ENCODE assay signal across 8 cellular contexts in the genomic region with DNA sequence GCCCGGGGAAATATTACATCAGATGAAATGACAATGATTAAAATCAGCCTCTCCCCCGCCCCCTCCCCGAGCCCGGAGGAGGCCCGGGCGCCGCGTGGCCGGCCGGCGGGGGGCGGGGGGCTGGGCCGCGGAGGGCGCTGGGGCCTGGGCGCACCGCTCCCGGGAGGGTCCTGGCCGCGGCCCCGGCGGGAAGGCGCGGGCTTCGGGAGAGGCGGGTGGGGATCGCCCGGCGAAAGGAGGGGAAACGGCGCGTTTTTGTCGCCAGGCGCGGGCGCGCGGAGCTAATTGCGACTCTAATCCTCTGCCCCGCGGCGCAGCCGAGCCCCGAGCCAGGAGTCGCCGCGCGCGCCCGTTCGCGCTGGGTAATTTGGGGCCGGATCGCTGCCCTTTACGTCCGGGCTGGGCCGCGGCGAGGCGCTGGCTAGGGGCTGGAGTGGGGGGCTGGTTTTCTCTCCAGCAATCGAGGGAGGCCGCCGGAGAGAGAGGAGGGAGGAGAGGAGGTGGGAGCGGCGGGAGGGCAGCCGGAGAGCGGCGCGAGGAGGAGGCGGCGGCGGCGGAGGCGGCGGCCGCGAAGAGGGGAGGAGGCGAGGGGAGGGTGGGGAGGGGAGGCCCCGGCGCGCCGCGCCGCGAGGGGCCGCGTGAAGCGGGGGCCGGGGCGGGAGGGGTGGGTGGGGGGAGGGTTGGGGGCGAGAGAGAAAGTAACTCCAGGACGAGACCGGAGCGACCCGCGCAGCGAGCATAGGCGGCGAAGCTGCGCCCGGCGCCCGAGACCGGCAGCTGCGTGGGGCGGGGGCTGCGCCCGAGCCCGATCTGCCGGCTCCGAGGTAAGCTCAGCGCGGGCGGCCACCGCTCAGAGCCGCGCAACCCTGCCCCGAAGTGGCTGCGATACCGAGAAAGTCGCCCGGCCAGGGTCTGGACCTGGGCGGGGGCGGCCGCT. TPM values are rescaled to one million over a fixed set of nuclear protein-coding genes. Genes with fewer than 3 reads are reported as not detected.
A peak's percentile ranks its signal among the peaks of the same experiment; 100 is the strongest.
DNase-seq lines count a peak whose midpoint lies in the region; ATAC-seq and TF ChIP-seq lines count a peak whose summit lies in the region.

Gene KCTD15 (plus strand): TSS at position 707 of the 937 bp plus-strand sequence. CDS start 3,585 bp downstream, outside the sequence.

- H3K27me3 ChIP-seq in MM.1S (replicated peaks; ENCODE audit: insufficient read depth, low read length) (peaks cover 81% of the 10 kb centered on the region), vagina (no peaks in the 10 kb centered on the region)

- no peaks in the 10 kb centered on the region for H3K79me2 ChIP-seq in MM.1S (ENCODE audit: low read length)

- H3K27me3 Mint-ChIP-seq in activated T-helper 1 cell treated with anti-CD3 and anti-CD28 coated beads, Interleukin-12 subunit alpha, Interleukin-12 subunit beta, Interleukin-2, Interleukin-4 antibody, amounts not matched to agents 30 ng/mL and 10 ng/mL and 1 ng/mL, durations not matched to agents 14 hours and 24 hours and 36 hours (ENCODE audit: insufficient read depth): peaks cover 28% of the 10 kb centered on the region
- H3K27me3 Mint-ChIP-seq in natural killer cell treated with Interleukin-12 subunit alpha and Interleukin-12 subunit beta and Interleukin-15 and Interleukin-18, amount 100 ng/mL, for 72 hours: peaks cover 8 to 17% of the 10 kb centered on the region in 2 donors

- no peaks in the 10 kb centered on the region for H3K9me3 Mint-ChIP-seq in activated T-helper 1 cell treated with anti-CD3 and anti-CD28 coated beads, Interleukin-12 subunit alpha, Interleukin-12 subunit beta, Interleukin-2, Interleukin-4 antibody, amounts not matched to agents 30 ng/mL and 10 ng/mL and 1 ng/mL, durations not matched to agents 14 hours and 24 hours and 36 hours
- no peaks in the 10 kb centered on the region for H3K9me3 Mint-ChIP-seq in natural killer cell treated with Interleukin-12 subunit alpha and Interleukin-12 subunit beta and Interleukin-15 and Interleukin-18, amount 100 ng/mL, for 72 hours

- no peaks in the 10 kb centered on the region for H4K20me1 ChIP-seq in MM.1S (ENCODE audit: insufficient read depth, low read length)

- no peak within 1 kb of the TSS for H2AFZ ChIP-seq in MM.1S (ENCODE audit: low read length)

- H3K4me3 ChIP-seq in MM.1S (ENCODE audit: low read length) (peak within 1 kb of the TSS; percentile 31; the same call in 1 of the 2 replicates), fibroblast of pulmonary artery (replicated peaks; ENCODE audit: low read depth, low read length) (peak within 1 kb of the TSS; percentile 76), vagina (peak within 1 kb of the TSS; percentile 68 to 88)

- no peak within 1 kb of the TSS for H3K9ac ChIP-seq in MM.1S (ENCODE audit: low read length)

- H3K4me1 ChIP-seq in MM.1S (ENCODE audit: low read length) (no peaks in the 10 kb centered on the region), vagina (peaks cover 25% of the 10 kb centered on the region)

- no peaks in the 10 kb centered on the region for H3K4me1 Mint-ChIP-seq in activated T-helper 1 cell treated with anti-CD3 and anti-CD28 coated beads, Interleukin-12 subunit alpha, Interleukin-12 subunit beta, Interleukin-2, Interleukin-4 antibody, amounts not matched to agents 30 ng/mL and 10 ng/mL and 1 ng/mL, durations not matched to agents 14 hours and 24 hours and 36 hours (ENCODE audit: low read depth)
- H3K4me1 Mint-ChIP-seq in natural killer cell treated with Interleukin-12 subunit alpha and Interleukin-12 subunit beta and Interleukin-15 and Interleukin-18, amount 100 ng/mL, for 72 hours (ENCODE audit: low read depth in 2 of 2): no peaks in the 10 kb centered on the region

- TF ChIP-seq POLR2A in vagina (IDR thresholded peaks at IDR 0.05): no peak

- ATAC-seq in natural killer cell treated with Interleukin-12 subunit alpha and Interleukin-12 subunit beta and Interleukin-15 and Interleukin-18, amount 100 ng/mL, for 72 hours: peak in 1 of 2 donors; percentile 8
- no peak for ATAC-seq in HG03025 (IDR thresholded peaks at IDR 0.05; ENCODE audit: low FRiP score, unreplicated experiment)

- peak within 1 kb of the TSS; percentile 65; the same call in 1 of the 2 replicates for H3K4me2 ChIP-seq in MM.1S (ENCODE audit: low read depth, low read length)

- no peaks in the 10 kb centered on the region for H3K9me2 ChIP-seq in MM.1S (replicated peaks; ENCODE audit: insufficient read depth, low read length)

- intact Hi-C loops in activated T-helper 1 cell treated with anti-CD3 and anti-CD28 coated beads, Interleukin-12 subunit alpha, Interleukin-12 subunit beta, Interleukin-2, Interleukin-4 antibody, amounts not matched to agents 30 ng/mL and 10 ng/mL and 1 ng/mL, durations not matched to agents 14 hours and 24 hours and 36 hours (cut with micrococcal nuclease): loop anchor here (1.0 to 2.0 kb wide), 2 partner anchors 18 to 338 kb away; no protein-coding TSS in a partner anchor
- intact Hi-C loops in vagina (cut with DNase I): loop anchor here (5.0 kb wide), 1 partner anchor 71 kb away; no protein-coding TSS in a partner anchor

- DNase-seq in EH (ENCODE audit: low read depth): peak; percentile 58
- no peak for DNase-seq in MM.1S
- no peak for DNase-seq in activated T-helper 1 cell treated with anti-CD3 and anti-CD28 coated beads, Interleukin-12 subunit alpha, Interleukin-12 subunit beta, Interleukin-2, Interleukin-4 antibody, amounts not matched to agents 30 ng/mL and 10 ng/mL and 1 ng/mL, durations not matched to agents 14 hours and 24 hours and 36 hours (ENCODE audit: low spot score)
- DNase-seq in fibroblast of pulmonary artery (ENCODE audit: low read depth): peak; percentile 58
- no peak for DNase-seq in natural killer cell treated with Interleukin-12 subunit alpha and Interleukin-12 subunit beta and Interleukin-15 and Interleukin-18, amount 100 ng/mL, for 72 hours (ENCODE audit: low spot score)
- DNase-seq in vagina (ENCODE audit: extremely low spot score in 2 of 2): no peak
- DNase-seq in HCEC 1CT: no peak

- H3K27ac ChIP-seq in MM.1S (ENCODE audit: low read length): no peak within 1 kb of the TSS
- H3K27ac ChIP-seq in vagina: peak within 1 kb of the TSS; percentile 97

- no peaks in the 10 kb centered on the region for H3K9me3 ChIP-seq in MM.1S (replicated peaks; ENCODE audit: insufficient read depth, low read length)
- H3K9me3 ChIP-seq in vagina: no peaks in the 10 kb centered on the region

- H3K36me3 ChIP-seq in MM.1S (replicated peaks; ENCODE audit: insufficient read depth, low read length): no peaks in the 10 kb centered on the region
- H3K36me3 ChIP-seq in vagina: peaks cover 0 to 7% of the 10 kb centered on the region in 2 donors

- H3K36me3 Mint-ChIP-seq in activated T-helper 1 cell treated with anti-CD3 and anti-CD28 coated beads, Interleukin-12 subunit alpha, Interleukin-12 subunit beta, Interleukin-2, Interleukin-4 antibody, amounts not matched to agents 30 ng/mL and 10 ng/mL and 1 ng/mL, durations not matched to agents 14 hours and 24 hours and 36 hours (ENCODE audit: low read depth): no peaks in the 10 kb centered on the region
- H3K36me3 Mint-ChIP-seq in natural killer cell treated with Interleukin-12 subunit alpha and Interleukin-12 subunit beta and Interleukin-15 and Interleukin-18, amount 100 ng/mL, for 72 hours: no peaks in the 10 kb centered on the region

- peak within 1 kb of the TSS; percentile 80 for H3K4me3 Mint-ChIP-seq in activated T-helper 1 cell treated with anti-CD3 and anti-CD28 coated beads, Interleukin-12 subunit alpha, Interleukin-12 subunit beta, Interleukin-2, Interleukin-4 antibody, amounts not matched to agents 30 ng/mL and 10 ng/mL and 1 ng/mL, durations not matched to agents 14 hours and 24 hours and 36 hours
- H3K4me3 Mint-ChIP-seq in natural killer cell treated with Interleukin-12 subunit alpha and Interleukin-12 subunit beta and Interleukin-15 and Interleukin-18, amount 100 ng/mL, for 72 hours: peak within 1 kb of the TSS; percentile 75

- peak within 1 kb of the TSS; percentile 52 for H3K27ac Mint-ChIP-seq in activated T-helper 1 cell treated with anti-CD3 and anti-CD28 coated beads, Interleukin-12 subunit alpha, Interleukin-12 subunit beta, Interleukin-2, Interleukin-4 antibody, amounts not matched to agents 30 ng/mL and 10 ng/mL and 1 ng/mL, durations not matched to agents 14 hours and 24 hours and 36 hours
- H3K27ac Mint-ChIP-seq in natural killer cell treated with Interleukin-12 subunit alpha and Interleukin-12 subunit beta and Interleukin-15 and Interleukin-18, amount 100 ng/mL, for 72 hours: no peak within 1 kb of the TSS

- TF ChIP-seq CTCF in MM.1S (IDR thresholded peaks at IDR 0.05; ENCODE audit: low read length) (no peak), fibroblast of pulmonary artery (IDR thresholded peaks at IDR 0.05; ENCODE audit: low read length, missing control alignments) (no peak), vagina (IDR thresholded peaks at IDR 0.05) (no peak)

- H3F3A ChIP-seq in MM.1S (ENCODE audit: insufficient read depth, low read length): no peaks in the 10 kb centered on the region

RNA-seq across cellular contexts. Expression of gene KCTD15, which starts in this region (rescaled TPM):
- total RNA-seq in activated T-helper 1 cell treated with anti-CD3 and anti-CD28 coated beads, Interleukin-12 subunit alpha, Interleukin-12 subunit beta, Interleukin-2, Interleukin-4 antibody, amounts not matched to agents 30 ng/mL and 10 ng/mL and 1 ng/mL, durations not matched to agents 14 hours and 24 hours and 36 hours: 12.5 and 12.6 TPM in 2 replicates
- total RNA-seq in natural killer cell treated with Interleukin-12 subunit alpha and Interleukin-12 subunit beta and Interleukin-15 and Interleukin-18, amount 100 ng/mL, for 72 hours: 1 to 10 TPM in 1 of 2 donors, under 1 TPM in 1; 0.59 to 3.4 TPM
- total RNA-seq in vagina: 65.6 TPM

Comparison
In these comparisons a context has a peak if more than half of its experiments do, and no peak if none do; other contexts are left out.
1. DNase-seq: peak in EH (single experiment) and fibroblast of pulmonary artery (single experiment); none in MM.1S (single experiment), activated T-helper 1 cell treated with anti-CD3 and anti-CD28 coated beads, Interleukin-12 subunit alpha, Interleukin-12 subunit beta, Interleukin-2, Interleukin-4 antibody, amounts not matched to agents 30 ng/mL and 10 ng/mL and 1 ng/mL, durations not matched to agents 14 hours and 24 hours and 36 hours (single experiment), natural killer cell treated with Interleukin-12 subunit alpha and Interleukin-12 subunit beta and Interleukin-15 and Interleukin-18, amount 100 ng/mL, for 72 hours (single experiment), vagina (0 of 2) and HCEC 1CT (single experiment).
2. Peak in every context shown above with its lines, with median percentiles within 50 percentile points of each other: H3K4me3 ChIP-seq.